In genomic region chr10:111923032-111923431, GRCh38 we compare ENCODE assay signal across 23 cellular contexts.
"Had no signal": no experiment of that assay in that cellular context is flagged by ENCODE, and none has a peak within 500 bp of the region (broad histone marks: within the 10 kb centered on the region; RNA-seq: fewer than 3 reads in every experiment).

No MANE protein-coding gene starts in this region.

- DNase-seq: cortex of kidney; effector CD8-positive, alpha-beta T cell; effector memory CD8-positive, alpha-beta T cell; endodermal cell; erythroblast; esophagus squamous epithelium; foreskin fibroblast; foreskin melanocyte; gastrocnemius medialis; glutamatergic neuron; head of caudate nucleus; heart right ventricle; hippocampal formation; left cardiac atrium; left lung; left ventricle myocardium superior; lower lobe of right lung; mesenchymal stem cell; mucosa of descending colon; naive B cell; naive thymus-derived CD8-positive, alpha-beta T cell had no signal

- ATAC-seq: effector memory CD8-positive, alpha-beta T cell; esophagus mucosa; gastrocnemius medialis; heart right ventricle; left cardiac atrium; left lung; left ventricle myocardium superior; lower lobe of right lung; mucosa of descending colon; naive thymus-derived CD8-positive, alpha-beta T cell had no signal

- H3K27ac ChIP-seq: epithelial cell of prostate, esophagus squamous epithelium, gastrocnemius medialis, heart right ventricle, left lung, lower lobe of right lung had no signal
